In the genomic region with DNA sequence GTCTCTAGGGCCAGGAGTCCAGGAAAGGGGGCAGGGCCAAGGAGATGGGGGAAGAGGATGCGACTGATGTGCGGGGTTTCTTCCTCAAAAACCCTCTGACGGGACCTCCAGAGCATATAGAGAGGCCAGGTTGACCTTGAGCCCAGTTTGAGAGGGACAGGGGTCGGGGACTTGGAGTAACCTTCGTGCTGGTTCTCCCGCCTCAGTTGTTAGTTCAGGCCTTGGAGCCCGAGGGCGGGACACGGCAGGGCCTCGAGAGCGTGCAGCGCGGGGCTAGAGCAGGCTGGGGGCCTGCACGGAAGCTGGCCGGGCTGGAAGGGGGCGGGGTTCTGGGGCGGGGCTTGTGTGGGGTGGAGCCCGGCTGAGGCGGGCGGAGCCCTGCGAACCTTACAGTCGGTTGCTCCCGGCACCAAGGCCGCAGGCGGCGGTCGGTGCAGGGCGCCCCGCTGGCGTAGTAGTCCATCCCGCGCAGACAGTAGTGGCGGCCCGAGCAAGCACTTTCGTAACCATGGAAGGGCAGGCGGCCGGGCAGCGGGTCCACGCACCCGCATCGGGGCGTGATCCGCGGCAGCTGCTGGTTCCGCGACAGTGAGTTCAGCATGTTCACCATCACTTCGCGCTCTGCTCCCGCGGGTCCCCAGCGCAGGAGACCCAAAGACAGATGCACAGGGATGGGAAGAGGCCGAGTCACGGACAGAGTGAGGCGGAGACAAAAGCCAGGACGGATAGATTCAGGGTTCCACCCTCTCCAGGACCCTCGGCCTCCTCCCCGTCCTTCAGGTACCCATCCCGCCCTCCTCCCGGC, we compare ENCODE assay signal across 1 cellular context.
TF ChIP-seq lines count a peak whose summit lies in the region.

No MANE protein-coding gene starts in this region.

TF ChIP-seq in HepG2, 621 proteins besides CTCF, POLR2A, EP300 and RAD21 (continued from another document and continues in another):
- TF ChIP-seq, protein P1, sequence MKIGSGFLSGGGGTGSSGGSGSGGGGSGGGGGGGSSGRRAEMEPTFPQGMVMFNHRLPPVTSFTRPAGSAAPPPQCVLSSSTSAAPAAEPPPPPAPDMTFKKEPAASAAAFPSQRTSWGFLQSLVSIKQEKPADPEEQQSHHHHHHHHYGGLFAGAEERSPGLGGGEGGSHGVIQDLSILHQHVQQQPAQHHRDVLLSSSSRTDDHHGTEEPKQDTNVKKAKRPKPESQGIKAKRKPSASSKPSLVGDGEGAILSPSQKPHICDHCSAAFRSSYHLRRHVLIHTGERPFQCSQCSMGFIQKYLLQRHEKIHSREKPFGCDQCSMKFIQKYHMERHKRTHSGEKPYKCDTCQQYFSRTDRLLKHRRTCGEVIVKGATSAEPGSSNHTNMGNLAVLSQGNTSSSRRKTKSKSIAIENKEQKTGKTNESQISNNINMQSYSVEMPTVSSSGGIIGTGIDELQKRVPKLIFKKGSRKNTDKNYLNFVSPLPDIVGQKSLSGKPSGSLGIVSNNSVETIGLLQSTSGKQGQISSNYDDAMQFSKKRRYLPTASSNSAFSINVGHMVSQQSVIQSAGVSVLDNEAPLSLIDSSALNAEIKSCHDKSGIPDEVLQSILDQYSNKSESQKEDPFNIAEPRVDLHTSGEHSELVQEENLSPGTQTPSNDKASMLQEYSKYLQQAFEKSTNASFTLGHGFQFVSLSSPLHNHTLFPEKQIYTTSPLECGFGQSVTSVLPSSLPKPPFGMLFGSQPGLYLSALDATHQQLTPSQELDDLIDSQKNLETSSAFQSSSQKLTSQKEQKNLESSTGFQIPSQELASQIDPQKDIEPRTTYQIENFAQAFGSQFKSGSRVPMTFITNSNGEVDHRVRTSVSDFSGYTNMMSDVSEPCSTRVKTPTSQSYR (CRISPR knock-in tag; IDR thresholded peaks at IDR 0.05; ENCODE audit: borderline replicate concordance): peak; percentile 64
- TF ChIP-seq ZNF33B (CRISPR knock-in tag; IDR thresholded peaks at IDR 0.05) (0 out of 2 replicates have a peak, but pooled peaks have one; percentile 82), TAF15 (IDR thresholded peaks at IDR 0.05; ENCODE audit: low read depth, low read length, poor library complexity, severe bottlenecking) (no peak), MIER3 (CRISPR knock-in tag; IDR thresholded peaks at IDR 0.05; ENCODE audit: borderline replicate concordance) (no peak), ZNF564 (CRISPR knock-in tag; IDR thresholded peaks at IDR 0.05) (no peak; the same call in 1 of the 2 replicates), KDM2A (CRISPR knock-in tag; IDR thresholded peaks at IDR 0.05; ENCODE audit: borderline replicate concordance, low read depth) (peak; percentile 64), ZMYM2 (CRISPR knock-in tag; IDR thresholded peaks at IDR 0.05) (peak; percentile 67; the same call in 1 of the 2 replicates), KMT2B (CRISPR knock-in tag; IDR thresholded peaks at IDR 0.05) (no peak; the same call in 1 of the 2 replicates), CENPX (CRISPR knock-in tag; IDR thresholded peaks at IDR 0.05) (no peak), CCDC6 (CRISPR knock-in tag; IDR thresholded peaks at IDR 0.05) (peak; percentile 90; the same call in 1 of the 2 replicates), ZNF737 (CRISPR knock-in tag; IDR thresholded peaks at IDR 0.05; ENCODE audit: borderline replicate concordance) (no peak), ZNF232 (CRISPR knock-in tag; IDR thresholded peaks at IDR 0.05; ENCODE audit: borderline replicate concordance) (peak; percentile 94), HCFC1 (IDR thresholded peaks at IDR 0.05; ENCODE audit: low read depth, low read length) (no peak), ZNF567 (CRISPR knock-in tag; IDR thresholded peaks at IDR 0.05; ENCODE audit: borderline replicate concordance) (no peak), HNF4A (CRISPR knock-in tag; IDR thresholded peaks at IDR 0.05) (no peak), SSRP1 (CRISPR knock-in tag; IDR thresholded peaks at IDR 0.05) (no peak), TEAD3 (CRISPR knock-in tag; optimal IDR thresholded peaks at IDR 0.05; ENCODE audit: borderline replicate concordance) (peak; percentile 36), ZNF337 (CRISPR knock-in tag; IDR thresholded peaks at IDR 0.05; ENCODE audit: borderline replicate concordance, low read depth) (no peak; the same call in 1 of the 2 replicates), HNRNPH1 (optimal IDR thresholded peaks at IDR 0.05; ENCODE audit: low read depth, low read length) (no peak), TGIF2 (CRISPR knock-in tag; IDR thresholded peaks at IDR 0.05) (peak; percentile 58; the same call in 1 of the 2 replicates), ZNF614 (CRISPR knock-in tag; IDR thresholded peaks at IDR 0.05; ENCODE audit: borderline replicate concordance) (peak; percentile 52; the same call in 1 of the 2 replicates), SRF (IDR thresholded peaks at IDR 0.05; ENCODE audit: low read depth, low read length) (no peak), ZNF607 (CRISPR knock-in tag; IDR thresholded peaks at IDR 0.05; ENCODE audit: borderline replicate concordance) (peak; percentile 84), ZFP41 (CRISPR knock-in tag; IDR thresholded peaks at IDR 0.05; ENCODE audit: borderline replicate concordance) (peak; percentile 86; the same call in 1 of the 2 replicates), AGO1 (IDR thresholded peaks at IDR 0.05; ENCODE audit: low read depth, low read length, poor library complexity, severe bottlenecking) (no peak), SP140L (CRISPR knock-in tag; IDR thresholded peaks at IDR 0.05; ENCODE audit: borderline replicate concordance) (no peak), IKZF1 (IDR thresholded peaks at IDR 0.05) (no peak), KAT2B (IDR thresholded peaks at IDR 0.05; ENCODE audit: borderline replicate concordance, low read depth, low read length) (no peak), SPEN (CRISPR knock-in tag; IDR thresholded peaks at IDR 0.05; ENCODE audit: low read depth) (peak; percentile 53; the same call in 1 of the 2 replicates), ZBTB7B (CRISPR knock-in tag; IDR thresholded peaks at IDR 0.05) (no peak), RAD51 (IDR thresholded peaks at IDR 0.05; ENCODE audit: borderline replicate concordance) (no peak), IRF2 (CRISPR knock-in tag; IDR thresholded peaks at IDR 0.05) (0 out of 2 replicates have a peak, but pooled peaks have one; percentile 18), NRL (CRISPR knock-in tag; IDR thresholded peaks at IDR 0.05; ENCODE audit: borderline replicate concordance) (peak; percentile 56; the same call in 1 of the 2 replicates), ZNF652 (CRISPR knock-in tag; IDR thresholded peaks at IDR 0.05; ENCODE audit: borderline replicate concordance, low read depth) (no peak), SOX5 (CRISPR knock-in tag; IDR thresholded peaks at IDR 0.05; ENCODE audit: borderline replicate concordance) (peak; percentile 23; the same call in 1 of the 2 replicates)
- TF ChIP-seq, protein P2, sequence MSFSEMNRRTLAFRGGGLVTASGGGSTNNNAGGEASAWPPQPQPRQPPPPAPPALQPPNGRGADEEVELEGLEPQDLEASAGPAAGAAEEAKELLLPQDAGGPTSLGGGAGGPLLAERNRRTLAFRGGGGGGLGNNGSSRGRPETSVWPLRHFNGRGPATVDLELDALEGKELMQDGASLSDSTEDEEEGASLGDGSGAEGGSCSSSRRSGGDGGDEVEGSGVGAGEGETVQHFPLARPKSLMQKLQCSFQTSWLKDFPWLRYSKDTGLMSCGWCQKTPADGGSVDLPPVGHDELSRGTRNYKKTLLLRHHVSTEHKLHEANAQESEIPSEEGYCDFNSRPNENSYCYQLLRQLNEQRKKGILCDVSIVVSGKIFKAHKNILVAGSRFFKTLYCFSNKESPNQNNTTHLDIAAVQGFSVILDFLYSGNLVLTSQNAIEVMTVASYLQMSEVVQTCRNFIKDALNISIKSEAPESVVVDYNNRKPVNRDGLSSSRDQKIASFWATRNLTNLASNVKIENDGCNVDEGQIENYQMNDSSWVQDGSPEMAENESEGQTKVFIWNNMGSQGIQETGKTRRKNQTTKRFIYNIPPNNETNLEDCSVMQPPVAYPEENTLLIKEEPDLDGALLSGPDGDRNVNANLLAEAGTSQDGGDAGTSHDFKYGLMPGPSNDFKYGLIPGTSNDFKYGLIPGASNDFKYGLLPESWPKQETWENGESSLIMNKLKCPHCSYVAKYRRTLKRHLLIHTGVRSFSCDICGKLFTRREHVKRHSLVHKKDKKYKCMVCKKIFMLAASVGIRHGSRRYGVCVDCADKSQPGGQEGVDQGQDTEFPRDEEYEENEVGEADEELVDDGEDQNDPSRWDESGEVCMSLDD (CRISPR knock-in tag; IDR thresholded peaks at IDR 0.05; ENCODE audit: borderline replicate concordance): no peak
- TF ChIP-seq, protein P3, sequence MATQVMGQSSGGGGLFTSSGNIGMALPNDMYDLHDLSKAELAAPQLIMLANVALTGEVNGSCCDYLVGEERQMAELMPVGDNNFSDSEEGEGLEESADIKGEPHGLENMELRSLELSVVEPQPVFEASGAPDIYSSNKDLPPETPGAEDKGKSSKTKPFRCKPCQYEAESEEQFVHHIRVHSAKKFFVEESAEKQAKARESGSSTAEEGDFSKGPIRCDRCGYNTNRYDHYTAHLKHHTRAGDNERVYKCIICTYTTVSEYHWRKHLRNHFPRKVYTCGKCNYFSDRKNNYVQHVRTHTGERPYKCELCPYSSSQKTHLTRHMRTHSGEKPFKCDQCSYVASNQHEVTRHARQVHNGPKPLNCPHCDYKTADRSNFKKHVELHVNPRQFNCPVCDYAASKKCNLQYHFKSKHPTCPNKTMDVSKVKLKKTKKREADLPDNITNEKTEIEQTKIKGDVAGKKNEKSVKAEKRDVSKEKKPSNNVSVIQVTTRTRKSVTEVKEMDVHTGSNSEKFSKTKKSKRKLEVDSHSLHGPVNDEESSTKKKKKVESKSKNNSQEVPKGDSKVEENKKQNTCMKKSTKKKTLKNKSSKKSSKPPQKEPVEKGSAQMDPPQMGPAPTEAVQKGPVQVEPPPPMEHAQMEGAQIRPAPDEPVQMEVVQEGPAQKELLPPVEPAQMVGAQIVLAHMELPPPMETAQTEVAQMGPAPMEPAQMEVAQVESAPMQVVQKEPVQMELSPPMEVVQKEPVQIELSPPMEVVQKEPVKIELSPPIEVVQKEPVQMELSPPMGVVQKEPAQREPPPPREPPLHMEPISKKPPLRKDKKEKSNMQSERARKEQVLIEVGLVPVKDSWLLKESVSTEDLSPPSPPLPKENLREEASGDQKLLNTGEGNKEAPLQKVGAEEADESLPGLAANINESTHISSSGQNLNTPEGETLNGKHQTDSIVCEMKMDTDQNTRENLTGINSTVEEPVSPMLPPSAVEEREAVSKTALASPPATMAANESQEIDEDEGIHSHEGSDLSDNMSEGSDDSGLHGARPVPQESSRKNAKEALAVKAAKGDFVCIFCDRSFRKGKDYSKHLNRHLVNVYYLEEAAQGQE (IDR thresholded peaks at IDR 0.05; ENCODE audit: borderline replicate concordance in 1 of 2, low read depth in 1 of 2, low read length in 2 of 2): no peak
- TF ChIP-seq, protein P4, sequence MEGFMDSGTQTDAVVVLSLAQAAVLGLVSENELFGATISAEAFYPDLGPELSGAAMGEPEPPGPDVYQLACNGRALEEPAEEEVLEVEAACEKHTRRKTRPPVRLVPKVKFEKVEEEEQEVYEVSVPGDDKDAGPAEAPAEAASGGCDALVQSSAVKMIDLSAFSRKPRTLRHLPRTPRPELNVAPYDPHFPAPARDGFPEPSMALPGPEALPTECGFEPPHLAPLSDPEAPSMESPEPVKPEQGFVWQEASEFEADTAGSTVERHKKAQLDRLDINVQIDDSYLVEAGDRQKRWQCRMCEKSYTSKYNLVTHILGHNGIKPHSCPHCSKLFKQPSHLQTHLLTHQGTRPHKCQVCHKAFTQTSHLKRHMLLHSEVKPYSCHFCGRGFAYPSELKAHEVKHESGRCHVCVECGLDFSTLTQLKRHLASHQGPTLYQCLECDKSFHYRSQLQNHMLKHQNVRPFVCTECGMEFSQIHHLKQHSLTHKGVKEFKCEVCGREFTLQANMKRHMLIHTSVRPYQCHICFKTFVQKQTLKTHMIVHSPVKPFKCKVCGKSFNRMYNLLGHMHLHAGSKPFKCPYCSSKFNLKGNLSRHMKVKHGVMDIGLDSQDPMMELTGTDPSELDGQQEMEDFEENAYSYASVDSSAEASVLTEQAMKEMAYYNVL (CRISPR knock-in tag; IDR thresholded peaks at IDR 0.05; ENCODE audit: borderline replicate concordance): no peak
- TF ChIP-seq, protein P5, sequence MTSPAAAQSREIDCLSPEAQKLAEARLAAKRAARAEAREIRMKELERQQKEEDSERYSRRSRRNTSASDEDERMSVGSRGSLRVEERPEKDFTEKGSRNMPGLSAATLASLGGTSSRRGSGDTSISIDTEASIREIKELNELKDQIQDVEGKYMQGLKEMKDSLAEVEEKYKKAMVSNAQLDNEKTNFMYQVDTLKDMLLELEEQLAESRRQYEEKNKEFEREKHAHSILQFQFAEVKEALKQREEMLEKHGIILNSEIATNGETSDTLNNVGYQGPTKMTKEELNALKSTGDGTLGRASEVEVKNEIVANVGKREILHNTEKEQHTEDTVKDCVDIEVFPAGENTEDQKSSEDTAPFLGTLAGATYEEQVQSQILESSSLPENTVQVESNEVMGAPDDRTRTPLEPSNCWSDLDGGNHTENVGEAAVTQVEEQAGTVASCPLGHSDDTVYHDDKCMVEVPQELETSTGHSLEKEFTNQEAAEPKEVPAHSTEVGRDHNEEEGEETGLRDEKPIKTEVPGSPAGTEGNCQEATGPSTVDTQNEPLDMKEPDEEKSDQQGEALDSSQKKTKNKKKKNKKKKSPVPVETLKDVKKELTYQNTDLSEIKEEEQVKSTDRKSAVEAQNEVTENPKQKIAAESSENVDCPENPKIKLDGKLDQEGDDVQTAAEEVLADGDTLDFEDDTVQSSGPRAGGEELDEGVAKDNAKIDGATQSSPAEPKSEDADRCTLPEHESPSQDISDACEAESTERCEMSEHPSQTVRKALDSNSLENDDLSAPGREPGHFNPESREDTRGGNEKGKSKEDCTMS (CRISPR knock-in tag; conservative IDR thresholded peaks at IDR 0.05): no peak
- TF ChIP-seq, protein P6, sequence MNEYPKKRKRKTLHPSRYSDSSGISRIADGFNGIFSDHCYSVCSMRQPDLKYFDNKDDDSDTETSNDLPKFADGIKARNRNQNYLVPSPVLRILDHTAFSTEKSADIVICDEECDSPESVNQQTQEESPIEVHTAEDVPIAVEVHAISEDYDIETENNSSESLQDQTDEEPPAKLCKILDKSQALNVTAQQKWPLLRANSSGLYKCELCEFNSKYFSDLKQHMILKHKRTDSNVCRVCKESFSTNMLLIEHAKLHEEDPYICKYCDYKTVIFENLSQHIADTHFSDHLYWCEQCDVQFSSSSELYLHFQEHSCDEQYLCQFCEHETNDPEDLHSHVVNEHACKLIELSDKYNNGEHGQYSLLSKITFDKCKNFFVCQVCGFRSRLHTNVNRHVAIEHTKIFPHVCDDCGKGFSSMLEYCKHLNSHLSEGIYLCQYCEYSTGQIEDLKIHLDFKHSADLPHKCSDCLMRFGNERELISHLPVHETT (CRISPR knock-in tag; conservative IDR thresholded peaks at IDR 0.05): peak; percentile 43; the same call in 1 of the 2 replicates
- TF ChIP-seq, protein P7, sequence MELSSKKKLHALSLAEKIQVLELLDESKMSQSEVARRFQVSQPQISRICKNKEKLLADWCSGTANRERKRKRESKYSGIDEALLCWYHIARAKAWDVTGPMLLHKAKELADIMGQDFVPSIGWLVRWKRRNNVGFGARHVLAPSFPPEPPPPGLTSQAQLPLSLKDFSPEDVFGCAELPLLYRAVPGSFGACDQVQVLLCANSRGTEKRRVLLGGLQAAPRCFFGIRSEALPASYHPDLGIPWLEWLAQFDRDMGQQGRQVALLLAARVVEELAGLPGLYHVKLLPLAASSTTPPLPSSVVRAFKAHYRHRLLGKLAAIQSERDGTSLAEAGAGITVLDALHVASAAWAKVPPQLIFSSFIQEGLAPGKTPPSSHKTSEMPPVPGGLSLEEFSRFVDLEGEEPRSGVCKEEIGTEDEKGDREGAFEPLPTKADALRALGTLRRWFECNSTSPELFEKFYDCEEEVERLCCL (CRISPR knock-in tag; IDR thresholded peaks at IDR 0.05; ENCODE audit: borderline replicate concordance): 0 out of 2 replicates have a peak, but pooled peaks have one; percentile 33
- TF ChIP-seq, protein P8, sequence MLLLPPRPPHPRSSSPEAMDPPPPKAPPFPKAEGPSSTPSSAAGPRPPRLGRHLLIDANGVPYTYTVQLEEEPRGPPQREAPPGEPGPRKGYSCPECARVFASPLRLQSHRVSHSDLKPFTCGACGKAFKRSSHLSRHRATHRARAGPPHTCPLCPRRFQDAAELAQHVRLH (CRISPR knock-in tag; IDR thresholded peaks at IDR 0.05; ENCODE audit: borderline replicate concordance, low read depth): peak; percentile 73; the same call in 1 of the 2 replicates
